ENCODE assay signal across 8 cellular contexts in the genomic region with DNA sequence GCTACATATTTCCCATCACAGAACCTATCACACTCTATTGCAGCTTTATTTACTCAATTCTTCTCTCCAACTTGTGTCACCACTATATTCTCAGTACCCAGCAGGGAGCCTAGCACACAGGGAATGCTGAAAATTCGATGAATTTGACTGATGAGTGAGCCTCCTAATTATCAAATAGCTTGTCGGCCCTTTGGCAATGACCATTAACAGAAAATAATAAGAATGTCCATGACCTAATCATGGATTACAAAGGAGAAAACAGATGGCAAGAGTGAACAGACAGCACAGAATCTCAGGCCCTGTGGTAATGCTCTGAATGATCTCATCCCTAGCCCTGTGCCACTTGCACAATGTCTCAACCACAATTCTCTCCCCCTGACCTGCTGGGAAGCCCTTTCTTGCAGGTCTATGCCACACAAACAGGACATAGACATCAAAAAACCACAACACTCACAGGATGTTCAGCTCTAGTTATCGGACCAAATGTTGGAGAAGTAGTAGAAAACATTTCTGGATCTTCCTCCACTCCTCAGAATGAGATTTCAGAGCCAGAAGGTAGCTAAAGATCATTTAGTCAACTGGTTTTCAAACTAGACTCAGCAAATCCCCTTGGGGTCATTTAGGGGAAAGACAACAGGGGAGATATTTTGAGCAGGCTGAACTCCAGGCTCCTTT.
A peak's percentile ranks its signal among the peaks of the same experiment; 100 is the strongest.
DNase-seq lines count a peak whose midpoint lies in the region; ATAC-seq and TF ChIP-seq lines count a peak whose summit lies in the region.

No MANE protein-coding gene starts in this region.

- H3K9me3 ChIP-seq in smooth muscle cell (replicated peaks; ENCODE audit: low read depth) (no peaks in the 10 kb centered on the region), Karpas-422 (ENCODE audit: low read length) (no peaks in the 10 kb centered on the region)

- H2AFZ ChIP-seq in smooth muscle cell (ENCODE audit: low read depth) (no peak overlapping the region), Karpas-422 (ENCODE audit: low read length) (no peak overlapping the region)

- H3K9me2 ChIP-seq in Karpas-422 (replicated peaks; ENCODE audit: insufficient read depth, low read length), result no peaks in the 10 kb centered on the region

- 14% methylated on average over 3 of the region's 3 CpGs for WGBS in smooth muscle cell (ENCODE audit: low lambda C conversion rate)

- peak; percentile 57 for ATAC-seq in Right ventricle myocardium superior (ENCODE audit: poor library complexity)
- ATAC-seq in GM19035 (IDR thresholded peaks at IDR 0.05; ENCODE audit: unreplicated experiment), result no peak

- TF ChIP-seq CTCF in smooth muscle cell (IDR thresholded peaks at IDR 0.05; ENCODE audit: borderline replicate concordance, insufficient read depth, poor library complexity, severe bottlenecking), result peak; percentile 11

- peak overlapping the region; percentile 67 for H3K27ac Mint-ChIP-seq in activated T-helper 2 cell treated with anti-CD3 and anti-CD28 coated beads, Interferon-gamma antibody, Interleukin-2, Interleukin-4, amounts not matched to agents 10 μg/mL and 5 μg/mL and 100 μg/mL, durations not matched to agents 14 hours and 24 hours and 36 hours

- no peak overlapping the region for H3K4me3 Mint-ChIP-seq in activated T-helper 2 cell treated with anti-CD3 and anti-CD28 coated beads, Interferon-gamma antibody, Interleukin-2, Interleukin-4, amounts not matched to agents 10 μg/mL and 5 μg/mL and 100 μg/mL, durations not matched to agents 14 hours and 24 hours and 36 hours (ENCODE audit: low read depth)

- peaks cover 33% of the 10 kb centered on the region for H3F3A ChIP-seq in smooth muscle cell (ENCODE audit: low read depth)

- H3K4me2 ChIP-seq in smooth muscle cell (peak overlapping the region; percentile 58), Karpas-422 (ENCODE audit: low read depth, low read length, poor library complexity, severe bottlenecking) (no peak overlapping the region)

- H3K9me3 Mint-ChIP-seq in activated T-helper 2 cell treated with anti-CD3 and anti-CD28 coated beads, Interferon-gamma antibody, Interleukin-2, Interleukin-4, amounts not matched to agents 10 μg/mL and 5 μg/mL and 100 μg/mL, durations not matched to agents 14 hours and 24 hours and 36 hours, result no peaks in the 10 kb centered on the region

- peaks cover 11% of the 10 kb centered on the region for H3K36me3 Mint-ChIP-seq in activated T-helper 2 cell treated with anti-CD3 and anti-CD28 coated beads, Interferon-gamma antibody, Interleukin-2, Interleukin-4, amounts not matched to agents 10 μg/mL and 5 μg/mL and 100 μg/mL, durations not matched to agents 14 hours and 24 hours and 36 hours (ENCODE audit: low read depth)

- H3K27me3 Mint-ChIP-seq in activated T-helper 2 cell treated with anti-CD3 and anti-CD28 coated beads, Interferon-gamma antibody, Interleukin-2, Interleukin-4, amounts not matched to agents 10 μg/mL and 5 μg/mL and 100 μg/mL, durations not matched to agents 14 hours and 24 hours and 36 hours (ENCODE audit: low read depth), result no peaks in the 10 kb centered on the region

- peaks cover 43% of the 10 kb centered on the region for H3K4me1 ChIP-seq in smooth muscle cell (ENCODE audit: low read depth)
- no peaks in the 10 kb centered on the region for H3K4me1 ChIP-seq in Karpas-422 (ENCODE audit: low read length)

- no peak overlapping the region for H3K4me3 ChIP-seq in smooth muscle cell
- H3K4me3 ChIP-seq in Karpas-422 (ENCODE audit: low read length), result no peak overlapping the region

- H3K79me2 ChIP-seq in smooth muscle cell (ENCODE audit: low read depth), result peaks cover 27% of the 10 kb centered on the region
- no peaks in the 10 kb centered on the region for H3K79me2 ChIP-seq in Karpas-422 (ENCODE audit: low read length)

- DNase-seq in ELR (ENCODE audit: low read depth) (peak; percentile 95), NCI-H446 (lab: John Stamatoyannopoulos, UW) (peak; percentile 61 to 77), Right ventricle myocardium superior (no peak), smooth muscle cell (lab: John Stamatoyannopoulos, UW; ENCODE audit: unreplicated experiment) (no peak), Karpas-422 (no peak), NCI-H187 (lab: John Stamatoyannopoulos, UW) (no peak)
- DNase-seq in activated T-helper 2 cell treated with anti-CD3 and anti-CD28 coated beads, Interferon-gamma antibody, Interleukin-2, Interleukin-4, amounts not matched to agents 10 μg/mL and 5 μg/mL and 100 μg/mL, durations not matched to agents 14 hours and 24 hours and 36 hours (ENCODE audit: low spot score), result peak; percentile 28

- no peaks in the 10 kb centered on the region for H3K36me3 ChIP-seq in smooth muscle cell (ENCODE audit: low read depth)
- no peaks in the 10 kb centered on the region for H3K36me3 ChIP-seq in Karpas-422 (ENCODE audit: insufficient read depth, low read length)

- H3K9ac ChIP-seq in smooth muscle cell (ENCODE audit: low read depth) (peak overlapping the region; percentile 75), Karpas-422 (ENCODE audit: low read length) (no peak overlapping the region)

- intact Hi-C loops in activated T-helper 2 cell treated with anti-CD3 and anti-CD28 coated beads, Interferon-gamma antibody, Interleukin-2, Interleukin-4, amounts not matched to agents 10 μg/mL and 5 μg/mL and 100 μg/mL, durations not matched to agents 14 hours and 24 hours and 36 hours (cut with micrococcal nuclease), result loop anchor here (1.0 to 5.0 kb wide), 3 partner anchors 9 to 242 kb away; a partner anchor contains a TSS
- intact Hi-C loops in Right ventricle myocardium superior (cut with DNase I), result no loop called here

- H3K27ac ChIP-seq in smooth muscle cell (ENCODE audit: low read depth) (peak overlapping the region; percentile 87), Karpas-422 (ENCODE audit: low read length) (no peak overlapping the region)

- H3K4me1 Mint-ChIP-seq in activated T-helper 2 cell treated with anti-CD3 and anti-CD28 coated beads, Interferon-gamma antibody, Interleukin-2, Interleukin-4, amounts not matched to agents 10 μg/mL and 5 μg/mL and 100 μg/mL, durations not matched to agents 14 hours and 24 hours and 36 hours (ENCODE audit: low read depth), result peaks cover 42% of the 10 kb centered on the region

- H3K27me3 ChIP-seq in smooth muscle cell (ENCODE audit: low read depth), result no peaks in the 10 kb centered on the region
- H3K27me3 ChIP-seq in Karpas-422 (ENCODE audit: low read length), result no peaks in the 10 kb centered on the region; the same call in 1 of the 2 replicates

- H4K20me1 ChIP-seq in smooth muscle cell (ENCODE audit: low read depth) (peaks cover 96% of the 10 kb centered on the region), Karpas-422 (ENCODE audit: insufficient read depth, low read depth, low read length) (peaks cover 7% of the 10 kb centered on the region; the same call in 1 of the 2 replicates)

Comparison
In these comparisons a context has a peak if more than half of its experiments do, and no peak if none do; other contexts are left out.
1. DNase-seq: peak in ELR (single experiment), NCI-H446 (2 of 2) and activated T-helper 2 cell treated with anti-CD3 and anti-CD28 coated beads, Interferon-gamma antibody, Interleukin-2, Interleukin-4, amounts not matched to agents 10 μg/mL and 5 μg/mL and 100 μg/mL, durations not matched to agents 14 hours and 24 hours and 36 hours (single experiment); none in Right ventricle myocardium superior (single experiment), smooth muscle cell (single experiment), Karpas-422 (single experiment) and NCI-H187 (0 of 2).